Comparison of ENCODE assay signal across 8 cellular contexts in the genomic region with DNA sequence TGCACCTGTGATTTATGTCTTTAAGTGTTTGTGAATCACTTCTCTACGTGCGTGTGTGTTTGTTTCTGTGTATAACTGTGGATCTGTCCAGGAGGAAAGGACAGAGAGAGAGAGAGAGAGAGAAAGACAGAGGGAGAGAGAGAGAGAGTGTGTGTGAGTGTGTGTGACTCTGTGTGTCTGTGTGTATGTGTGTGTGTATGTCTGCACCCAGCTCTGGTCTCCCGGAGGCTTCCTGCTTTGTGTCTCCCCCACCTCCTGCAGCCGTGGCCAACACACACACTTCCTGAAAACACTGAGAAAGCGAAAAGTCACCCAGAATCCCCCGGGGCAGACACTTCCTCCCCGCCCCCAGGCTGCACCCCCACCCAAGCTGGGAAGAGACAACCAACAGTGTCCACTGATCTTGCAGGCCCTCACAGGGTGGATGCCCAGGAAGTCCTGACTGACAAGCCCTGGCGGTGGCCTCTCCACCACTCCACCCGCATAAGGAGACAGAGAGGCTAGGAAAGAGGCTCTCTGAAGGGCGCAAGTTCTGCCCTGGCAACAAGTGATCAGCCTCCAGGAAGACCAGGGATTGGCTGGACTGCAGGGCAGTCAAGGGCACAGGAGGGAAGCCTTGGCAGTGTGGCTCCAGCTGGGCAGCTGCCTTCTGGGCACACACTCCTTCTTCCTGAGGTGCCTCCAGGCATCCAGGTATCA. TPM values are rescaled to one million over a fixed set of nuclear protein-coding genes. Genes with fewer than 3 reads are reported as not detected.
DNase-seq lines count a peak whose midpoint lies in the region; ATAC-seq and TF ChIP-seq lines count a peak whose summit lies in the region.

No MANE protein-coding gene starts in this region.

- H3K9ac ChIP-seq in mesenchymal stem cell (ENCODE audit: low read length) = peak overlapping the region; percentile 82

- H3K4me1 ChIP-seq in mesenchymal stem cell (ENCODE audit: control insufficient read depth, insufficient read depth, low read depth, low read length) = peaks cover 58% of the 10 kb centered on the region

- peaks cover 0 to 2% (median 0%) of the 10 kb centered on the region in 3 donors for H3K27me3 Mint-ChIP-seq in CD14-positive monocyte (ENCODE audit: low read depth in 3 of 3)
- no peaks in the 10 kb centered on the region for H3K27me3 Mint-ChIP-seq in activated CD4-positive, alpha-beta memory T cell treated with anti-CD3 and anti-CD28 coated beads for 36 hours

- peak overlapping the region; percentile 85 for H3K4me2 ChIP-seq in mesenchymal stem cell (ENCODE audit: low read length, poor library complexity, severe bottlenecking)

- peak overlapping the region; percentile 73 for H2BK5ac ChIP-seq in mesenchymal stem cell (ENCODE audit: low read depth, low read length, poor library complexity, severe bottlenecking)

- peaks cover 35% of the 10 kb centered on the region for H3K79me1 ChIP-seq in mesenchymal stem cell (replicated peaks; ENCODE audit: low read length, poor library complexity, severe bottlenecking)

- H3K27me3 ChIP-seq in dorsolateral prefrontal cortex (no peaks in the 10 kb centered on the region), mesenchymal stem cell (ENCODE audit: control insufficient read depth in 1 of 2, insufficient read depth in 1 of 2, low read length in 2 of 2) (no peaks in the 10 kb centered on the region)

- peak overlapping the region; percentile 79 to 94 for H3K18ac ChIP-seq in mesenchymal stem cell (ENCODE audit: low read depth in 1 of 2, low read length in 2 of 2)

- no peak overlapping the region for H2BK15ac ChIP-seq in mesenchymal stem cell (ENCODE audit: low read depth, poor library complexity, severe bottlenecking)

- H3K36me3 Mint-ChIP-seq in CD14-positive monocyte = peaks cover 79 to 87% of the 10 kb centered on the region in 2 donors
- peaks cover 3% of the 10 kb centered on the region for H3K36me3 Mint-ChIP-seq in activated CD4-positive, alpha-beta memory T cell treated with anti-CD3 and anti-CD28 coated beads for 36 hours

- peak overlapping the region; percentile 50 for H2AK5ac ChIP-seq in mesenchymal stem cell (ENCODE audit: low read length, severe bottlenecking)

- H3K4ac ChIP-seq in mesenchymal stem cell (ENCODE audit: low read depth in 1 of 2, low read length in 2 of 2) = peak overlapping the region; percentile 68 to 77

- no peaks in the 10 kb centered on the region for H3K9me3 ChIP-seq in mesenchymal stem cell (ENCODE audit: control insufficient read depth, low read length)

- peak overlapping the region; percentile 94 for H4K91ac ChIP-seq in mesenchymal stem cell (ENCODE audit: low read length)

- DNase-seq in CD14-positive monocyte (ENCODE audit: low spot score) (peak; percentile 95), NCI-H774 (lab: John Stamatoyannopoulos, UW) (peak; percentile 86), dorsolateral prefrontal cortex (peak; percentile 65 to 91 (median 86)), mesenchymal stem cell (peak; percentile 93)
- DNase-seq in activated CD4-positive, alpha-beta memory T cell treated with anti-CD3 and anti-CD28 coated beads for 36 hours = peak; percentile 91
- peak; percentile 63 to 75 (median 71) for DNase-seq in stimulated activated CD4-positive, alpha-beta T cell treated with anti-CD3 and anti-CD28 coated beads, TNF-alpha, amount 100 ng/mL, for 48 hours (ENCODE audit: low read depth in 3 of 3)

- no peak overlapping the region for H3K23ac ChIP-seq in mesenchymal stem cell (ENCODE audit: low read length in 2 of 2)

- H3K4me3 ChIP-seq in dorsolateral prefrontal cortex = peak overlapping the region; percentile 12 to 75 (median 62)
- H3K4me3 ChIP-seq in mesenchymal stem cell (ENCODE audit: insufficient read depth in 1 of 2, low read depth in 1 of 2, low read length in 2 of 2) = peak overlapping the region; percentile 55 to 82

- 20% methylated on average over 9 of the region's 10 CpGs for WGBS in mesenchymal stem cell

- no peak overlapping the region for H2BK120ac ChIP-seq in mesenchymal stem cell (ENCODE audit: low read depth, low read length)

- ATAC-seq in GM19328 (IDR thresholded peaks at IDR 0.05; ENCODE audit: unreplicated experiment) = peak; percentile 69
- peak; percentile 83 for ATAC-seq in HG03460 (IDR thresholded peaks at IDR 0.05; ENCODE audit: unreplicated experiment)

- TF ChIP-seq CTCF in CD14-positive monocyte (IDR thresholded peaks at IDR 0.05) (no peak), dorsolateral prefrontal cortex (IDR thresholded peaks at IDR 0.05 in 54 of 56, conservative IDR thresholded peaks at IDR 0.05 in 2 of 56; ENCODE audit: low read depth in 1 of 56, partially characterized antibody in 56 of 56) (peak in 6 of 56 donors; percentile 6 to 21 (median 12))

- peak overlapping the region; percentile 29 to 91 (median 81) for H3K27ac ChIP-seq in dorsolateral prefrontal cortex
- peak overlapping the region; percentile 89 for H3K27ac ChIP-seq in mesenchymal stem cell (ENCODE audit: low read length, poor library complexity, severe bottlenecking)

- CTCF ChIA-PET in activated CD4-positive, alpha-beta memory T cell treated with anti-CD3 and anti-CD28 coated beads for 36 hours (lab: Charles Lee) = interaction anchor here (1.2 to 7.9 kb wide), 5 partner anchors 15 to 456 kb away, joined by 3 to 129 read pairs (median 18); partner anchors contain the start of gene STARD10

- H3K9me3 Mint-ChIP-seq in CD14-positive monocyte = no peaks in the 10 kb centered on the region
- H3K9me3 Mint-ChIP-seq in activated CD4-positive, alpha-beta memory T cell treated with anti-CD3 and anti-CD28 coated beads for 36 hours = no peaks in the 10 kb centered on the region

- peak overlapping the region; percentile 88 to 98 (median 96) for H3K27ac Mint-ChIP-seq in CD14-positive monocyte
- H3K27ac Mint-ChIP-seq in activated CD4-positive, alpha-beta memory T cell treated with anti-CD3 and anti-CD28 coated beads for 36 hours = peak overlapping the region; percentile 91

- peak overlapping the region in 1 of 2 experiments; percentile 73 for H3K14ac ChIP-seq in mesenchymal stem cell (ENCODE audit: low read length in 2 of 2)

- POLR2A ChIA-PET in activated CD4-positive, alpha-beta memory T cell treated with anti-CD3 and anti-CD28 coated beads for 36 hours (lab: Charles Lee) = interaction anchor here (1.8 to 3.0 kb wide), 3 partner anchors 14 to 93 kb away, joined by 7 to 12 read pairs (median 8); no protein-coding TSS in a partner anchor

- peak overlapping the region; percentile 96 for H4K8ac ChIP-seq in mesenchymal stem cell (ENCODE audit: low read length)

- H3K4me1 Mint-ChIP-seq in CD14-positive monocyte = peaks cover 93% of the 10 kb centered on the region
- peaks cover 51% of the 10 kb centered on the region for H3K4me1 Mint-ChIP-seq in activated CD4-positive, alpha-beta memory T cell treated with anti-CD3 and anti-CD28 coated beads for 36 hours (ENCODE audit: low read depth)

- intact Hi-C loops in CD14-positive monocyte (cut with micrococcal nuclease) = loop anchor here (2.0 to 5.0 kb wide), 4 partner anchors 35 to 93 kb away; partner anchors contain the start of gene ATG16L2 (in 2 of the 2)
- intact Hi-C loops in activated CD4-positive, alpha-beta memory T cell treated with anti-CD3 and anti-CD28 coated beads for 36 hours (cut with micrococcal nuclease) = loop anchor here (1.0 to 10.0 kb wide), 5 partner anchors 14 to 523 kb away; partner anchors contain the start of gene FCHSD2
- intact Hi-C loops in dorsolateral prefrontal cortex (cut with DNase I) = loop anchor here (5.0 to 10.0 kb wide), 3 partner anchors 453 to 565 kb away; no protein-coding TSS in a partner anchor

- H2AFZ ChIP-seq in mesenchymal stem cell (ENCODE audit: low read depth, low read length) = peak overlapping the region; percentile 80

- peak overlapping the region; percentile 46 to 56 for H2BK12ac ChIP-seq in mesenchymal stem cell (ENCODE audit: low read length in 2 of 2)

- peaks cover 24 to 30% of the 10 kb centered on the region in 2 experiments for H3K36me3 ChIP-seq in mesenchymal stem cell (ENCODE audit: control insufficient read depth in 1 of 2, insufficient read depth in 2 of 2, low read depth in 1 of 2, low read length in 2 of 2)

- peak overlapping the region; percentile 90 to 99 for H3K4me3 Mint-ChIP-seq in CD14-positive monocyte
- peak overlapping the region; percentile 90 for H3K4me3 Mint-ChIP-seq in activated CD4-positive, alpha-beta memory T cell treated with anti-CD3 and anti-CD28 coated beads for 36 hours

RNA-seq across cellular contexts. Expression of gene ARAP1, which starts 30.0 kb away (rescaled TPM):
- 10 to 100 TPM; 48.7 to 79.0 TPM for polyA plus RNA-seq in CD14-positive monocyte
- 10 to 100 TPM; 77.4 to 79.6 TPM for total RNA-seq in activated CD4-positive, alpha-beta memory T cell treated with anti-CD3 and anti-CD28 coated beads for 36 hours
- total RNA-seq in dorsolateral prefrontal cortex = 100 to 1,000 TPM in 8 of 120 experiments, 10 to 100 TPM in 112; 42.2 to 126 (median 68.6) TPM
- 26.6 TPM for polyA plus RNA-seq in mesenchymal stem cell (2013, experiment 1 of 2)
- 23.6 TPM for polyA plus RNA-seq in mesenchymal stem cell (2013, experiment 2 of 2)

RNA-seq across cellular contexts. Expression of gene PDE2A, which starts 48.0 kb away (rescaled TPM):
- under 1 TPM; 0.18 to 0.53 TPM for polyA plus RNA-seq in CD14-positive monocyte
- total RNA-seq in activated CD4-positive, alpha-beta memory T cell treated with anti-CD3 and anti-CD28 coated beads for 36 hours = under 1 TPM; 0.29 to 0.97 TPM
- total RNA-seq in dorsolateral prefrontal cortex = 100 to 1,000 TPM in 119 of 120 experiments, 10 to 100 TPM in 1; 92.8 to 412 (median 240) TPM
- polyA plus RNA-seq in mesenchymal stem cell (2013, experiment 1 of 2) = 0.61 TPM
- 0.56 TPM for polyA plus RNA-seq in mesenchymal stem cell (2013, experiment 2 of 2)

Comparison
In these comparisons a context has a peak if more than half of its experiments do, and no peak if none do; other contexts are left out.
1. Peak in every context shown above with its lines: DNase-seq, ATAC-seq, H3K4me3 ChIP-seq and H3K27ac ChIP-seq.
2. RNA of gene PDE2A, which starts 48.0 kb away (total RNA-seq): 92.8 to 412 TPM in dorsolateral prefrontal cortex; 0.29 to 0.97 TPM in activated CD4-positive, alpha-beta memory T cell treated with anti-CD3 and anti-CD28 coated beads for 36 hours; every median in the first group is over 10 times any median in the second.